In genomic region chr14:68361231-68361630, GRCh38 we compare ENCODE assay signal across 16 cellular contexts.
DNase-seq lines count a peak whose midpoint lies in the region; ATAC-seq and TF ChIP-seq lines count a peak whose summit lies in the region.
"Had no signal": no experiment of that assay in that cellular context is flagged by ENCODE, and none has a peak within 500 bp of the region (broad histone marks: within the 10 kb centered on the region; RNA-seq: fewer than 3 reads in every experiment).

No MANE protein-coding gene starts in this region.

- peaks cover 3% of the 10 kb centered on the region for H3K9me3 Mint-ChIP-seq in activated CD4-positive, alpha-beta T cell treated with anti-CD3 and anti-CD28 coated beads, Interleukin-2, amount 10 ng/mL, durations not matched to agents 7 days and 5 days
- H3K9me3 Mint-ChIP-seq in brain (peaks cover 4 to 8% (median 4%) of the 10 kb centered on the region in 5 experiments), GM23338 (peaks cover 7% of the 10 kb centered on the region; the same call in 1 of the 3 replicates)

- H3K27ac ChIP-seq in lower lobe of right lung (peak overlapping the region; percentile 81), upper lobe of right lung (peak overlapping the region; percentile 81), GM23338 (ENCODE audit: low read depth) (no peak overlapping the region)
- H3K27ac ChIP-seq: 22Rv1 had no signal

- no peak overlapping the region for H3K4me3 Mint-ChIP-seq in activated CD4-positive, alpha-beta T cell treated with anti-CD3 and anti-CD28 coated beads, Interleukin-2, amount 10 ng/mL, durations not matched to agents 7 days and 5 days
- no peak overlapping the region for H3K4me3 Mint-ChIP-seq in brain
- H3K4me3 Mint-ChIP-seq in GM23338, result no peak overlapping the region

- no peaks in the 10 kb centered on the region for H3K27me3 ChIP-seq in lower lobe of right lung (ENCODE audit: low read depth)
- no peaks in the 10 kb centered on the region for H3K27me3 ChIP-seq in upper lobe of right lung
- no peaks in the 10 kb centered on the region for H3K27me3 ChIP-seq in GM23338 (ENCODE audit: insufficient read depth)
- H3K27me3 ChIP-seq: testis had no signal

- H3K4me3 ChIP-seq in lower lobe of right lung (no peak overlapping the region), upper lobe of right lung (no peak overlapping the region), GM23338 (no peak overlapping the region)
- H3K4me3 ChIP-seq: testis had no signal

- H3K27ac Mint-ChIP-seq in activated CD4-positive, alpha-beta T cell treated with anti-CD3 and anti-CD28 coated beads, Interleukin-2, amount 10 ng/mL, durations not matched to agents 7 days and 5 days, result peak overlapping the region; percentile 22
- H3K27ac Mint-ChIP-seq in brain (peak overlapping the region in 4 of 5 experiments; percentile 8 to 99 (median 56)), GM23338 (no peak overlapping the region)

- POLR2A ChIA-PET in activated CD4-positive, alpha-beta T cell treated with anti-CD3 and anti-CD28 coated beads, Interleukin-2, amount 10 ng/mL, durations not matched to agents 7 days and 5 days (lab: Charles Lee), result no interaction called here

- H3K27me3 Mint-ChIP-seq in activated CD4-positive, alpha-beta T cell treated with anti-CD3 and anti-CD28 coated beads, Interleukin-2, amount 10 ng/mL, durations not matched to agents 7 days and 5 days, result no peaks in the 10 kb centered on the region
- H3K27me3 Mint-ChIP-seq in brain, result no peaks in the 10 kb centered on the region
- H3K27me3 Mint-ChIP-seq in GM23338 (ENCODE audit: insufficient read depth, low read depth, poor library complexity), result peaks cover 2% of the 10 kb centered on the region

- 0 out of 2 replicates have a peak, but pooled peaks cover 7% of the 10 kb centered on the region for H3F3A ChIP-seq in GM23338 (replicated peaks; ENCODE audit: low read depth)

- no peak overlapping the region for H2AFZ ChIP-seq in GM23338

- peaks cover 48% of the 10 kb centered on the region for H3K4me1 ChIP-seq in lower lobe of right lung
- peaks cover 23% of the 10 kb centered on the region for H3K4me1 ChIP-seq in upper lobe of right lung
- H3K4me1 ChIP-seq in GM23338 (ENCODE audit: insufficient read depth), result peaks cover 28% of the 10 kb centered on the region

- no peak for DNase-seq in activated CD4-positive, alpha-beta T cell treated with anti-CD3 and anti-CD28 coated beads, Interleukin-2, amount 10 ng/mL, durations not matched to agents 7 days and 5 days
- DNase-seq in activated CD4-positive, alpha-beta T cell treated with anti-CD3 and anti-CD28 coated beads for 48 hours, result no peak
- DNase-seq in lower lobe of right lung, result no peak
- DNase-seq in upper lobe of right lung, result no peak
- DNase-seq in GM23338 (ENCODE audit: low spot score), result no peak
- no peak for DNase-seq in stimulated activated naive CD4-positive, alpha-beta T cell treated with Interleukin-2 at 50 U/mL for 16 hours (lab: John Stamatoyannopoulos, UW)
- DNase-seq: activated CD4-positive, CD25-positive, alpha-beta regulatory T cell treated with anti-CD3 and anti-CD28 coated beads, Interleukin-2, amount 50 U/mL, for 72 hours; DND-41; effector CD8-positive, alpha-beta T cell; Kasumi-1; Right ventricle myocardium superior; stimulated activated CD4-positive, alpha-beta T cell treated with anti-CD3 and anti-CD28 coated beads, Interleukin-4, amount 100 ng/mL, for 1 hour; testis had no signal

- ATAC-seq in lower lobe of right lung, result peak; percentile 76 to 87
- peak; percentile 72 for ATAC-seq in upper lobe of right lung
- ATAC-seq in HG03139 (IDR thresholded peaks at IDR 0.05; ENCODE audit: unreplicated experiment), result no peak
- ATAC-seq in GM23338, result no peak

- CTCF ChIA-PET in activated CD4-positive, alpha-beta T cell treated with anti-CD3 and anti-CD28 coated beads, Interleukin-2, amount 10 ng/mL, durations not matched to agents 7 days and 5 days (lab: Charles Lee), result no interaction called here

- H3K9me2 ChIP-seq in GM23338 (ENCODE audit: insufficient read depth), result 0 out of 2 replicates have a peak, but pooled peaks cover 4% of the 10 kb centered on the region

- H3K4me1 Mint-ChIP-seq in activated CD4-positive, alpha-beta T cell treated with anti-CD3 and anti-CD28 coated beads, Interleukin-2, amount 10 ng/mL, durations not matched to agents 7 days and 5 days, result peaks cover 10% of the 10 kb centered on the region
- H3K4me1 Mint-ChIP-seq in brain (peaks cover 79% of the 10 kb centered on the region), GM23338 (peaks cover 33% of the 10 kb centered on the region)

- H3K9me3 ChIP-seq in lower lobe of right lung (no peaks in the 10 kb centered on the region), upper lobe of right lung (no peaks in the 10 kb centered on the region)
- H3K9me3 ChIP-seq: testis had no signal

- no peaks in the 10 kb centered on the region for H3K79me2 ChIP-seq in GM23338 (replicated peaks; ENCODE audit: insufficient read depth)

- TF ChIP-seq CTCF in brain (conservative IDR thresholded peaks at IDR 0.05) (no peak), lower lobe of right lung (IDR thresholded peaks at IDR 0.05) (no peak), upper lobe of right lung (IDR thresholded peaks at IDR 0.05) (no peak), GM23338 (conservative IDR thresholded peaks at IDR 0.05; ENCODE audit: low read depth in 2 of 2) (no peak)

- H3K36me3 ChIP-seq in lower lobe of right lung (no peaks in the 10 kb centered on the region), upper lobe of right lung (no peaks in the 10 kb centered on the region), GM23338 (ENCODE audit: insufficient read depth) (no peaks in the 10 kb centered on the region)

- intact Hi-C loops in lower lobe of right lung (cut with DNase I) (no loop called here), upper lobe of right lung (cut with DNase I) (no loop called here)

- H3K36me3 Mint-ChIP-seq in activated CD4-positive, alpha-beta T cell treated with anti-CD3 and anti-CD28 coated beads, Interleukin-2, amount 10 ng/mL, durations not matched to agents 7 days and 5 days (ENCODE audit: low read depth), result no peaks in the 10 kb centered on the region
- peaks cover 9% of the 10 kb centered on the region for H3K36me3 Mint-ChIP-seq in brain
- peaks cover 4% of the 10 kb centered on the region; the same call in 2 of the 3 replicates for H3K36me3 Mint-ChIP-seq in GM23338 (ENCODE audit: low read depth)

- no peaks in the 10 kb centered on the region for H4K20me1 ChIP-seq in GM23338 (replicated peaks; ENCODE audit: insufficient read depth)

- H3K4me2 ChIP-seq in GM23338, result no peak overlapping the region

TF ChIP-seq in GM23338, 12 proteins besides CTCF, POLR2A, EP300 and RAD21:
- TF ChIP-seq NANOG (IDR thresholded peaks at IDR 0.05; ENCODE audit: borderline replicate concordance), result no peak
- TF ChIP-seq JUNB (IDR thresholded peaks at IDR 0.05; ENCODE audit: unreplicated experiment), result no peak
- no peak for TF ChIP-seq EZH2 (IDR thresholded peaks at IDR 0.05; ENCODE audit: low read depth, unreplicated experiment)

Comparison
In these comparisons a context has a peak if more than half of its experiments do, and no peak if none do; other contexts are left out.
1. ATAC-seq: peak in lower lobe of right lung (2 of 2) and upper lobe of right lung (single experiment); none in HG03139 (single experiment) and GM23338 (single experiment).